Comparison of ENCODE assay signal across 8 cellular contexts in the genomic region with DNA sequence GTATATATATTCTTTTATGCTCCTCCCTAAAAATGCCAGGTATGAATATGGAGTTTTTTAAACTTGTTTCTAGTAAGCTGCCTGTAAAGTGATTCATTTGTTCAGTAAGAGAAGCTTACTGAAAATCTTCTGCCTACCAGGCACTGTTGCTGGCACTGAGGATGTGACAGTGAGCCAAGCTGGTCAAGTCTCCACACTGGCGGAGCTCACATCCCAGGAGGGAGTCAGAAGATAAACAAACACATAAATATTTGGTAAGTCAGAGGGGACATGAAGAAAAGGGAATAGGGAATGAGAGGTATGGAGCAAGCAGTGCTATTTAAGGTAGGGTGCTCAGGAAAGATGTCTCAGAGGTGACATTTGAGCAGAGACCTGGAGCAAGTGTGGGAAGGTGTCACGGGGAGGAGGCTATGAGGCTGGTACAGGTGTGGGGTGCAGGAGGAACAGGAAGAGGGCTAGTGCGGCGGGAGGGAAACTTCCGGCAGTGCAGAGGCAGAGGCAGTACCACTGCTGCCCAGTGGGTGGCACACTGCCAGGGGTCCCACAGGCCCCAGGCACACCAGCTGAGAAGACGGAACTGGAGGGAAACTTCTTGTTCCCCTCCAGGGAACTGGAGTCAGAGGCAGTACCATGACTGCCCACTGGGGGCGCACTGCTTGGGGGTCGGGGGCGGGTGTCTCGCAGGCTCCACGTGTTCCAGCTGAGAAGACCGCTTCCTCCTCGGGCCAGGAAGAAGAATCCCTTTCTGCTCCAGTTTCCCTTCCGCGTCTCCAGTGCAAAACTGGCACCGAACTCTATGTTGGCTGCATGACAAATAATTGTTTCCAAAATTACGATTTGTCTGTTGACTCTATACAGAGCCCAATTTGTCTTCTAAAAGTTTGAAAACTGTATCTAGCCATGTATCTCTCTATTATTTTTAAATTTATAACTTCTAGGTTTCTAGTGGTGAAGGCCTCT.
A peak's percentile ranks its signal among the peaks of the same experiment; 100 is the strongest.
DNase-seq lines count a peak whose midpoint lies in the region; ATAC-seq, FAIRE-seq and TF ChIP-seq lines count a peak whose summit lies in the region.

No MANE protein-coding gene starts in this region.

- TF ChIP-seq CTCF in D721Med (IDR thresholded peaks at IDR 0.05; ENCODE audit: insufficient read depth, missing control alignments): peak; percentile 19
- TF ChIP-seq CTCF in LNCAP (IDR thresholded peaks at IDR 0.05): peak; percentile 78
- peak in 36 of 56 donors; percentile 4 to 54 (median 28) for TF ChIP-seq CTCF in dorsolateral prefrontal cortex (IDR thresholded peaks at IDR 0.05 in 54 of 56, conservative IDR thresholded peaks at IDR 0.05 in 2 of 56; ENCODE audit: low read depth in 1 of 56, partially characterized antibody in 56 of 56)

- ATAC-seq in GM19452 (IDR thresholded peaks at IDR 0.05; ENCODE audit: unreplicated experiment): peak; percentile 61
- no peak for ATAC-seq in HG02610 (IDR thresholded peaks at IDR 0.05; ENCODE audit: unreplicated experiment)
- no peak for ATAC-seq in HG02678 (IDR thresholded peaks at IDR 0.05; ENCODE audit: unreplicated experiment)

- intact Hi-C loops in dorsolateral prefrontal cortex (cut with DNase I): no loop called here

- no peak for FAIRE-seq in D721Med (lab: Jason Lieb, UNC)

- no peak for DNase-seq in D721Med (ENCODE audit: insufficient read length, low spot score)
- no peak for DNase-seq in dorsolateral prefrontal cortex
- peak; percentile 19 to 21 for DNase-seq in stimulated activated CD8-positive, alpha-beta memory T cell treated with anti-CD3 and anti-CD28 coated beads, Interleukin-2, amount 100 ng/mL, for 48 hours (ENCODE audit: low read depth in 2 of 2)
- no peak for DNase-seq in NCI-H1092 (lab: John Stamatoyannopoulos, UW)

- H3K27ac ChIP-seq in dorsolateral prefrontal cortex: no peak overlapping the region

- H3K4me3 ChIP-seq in dorsolateral prefrontal cortex: no peak overlapping the region

- H3K27me3 ChIP-seq in dorsolateral prefrontal cortex: peaks cover 0 to 7% (median 0%) of the 10 kb centered on the region in 45 donors

Comparison
In these comparisons a context has a peak if more than half of its experiments do, and no peak if none do; other contexts are left out.
1. DNase-seq: peak in stimulated activated CD8-positive, alpha-beta memory T cell treated with anti-CD3 and anti-CD28 coated beads, Interleukin-2, amount 100 ng/mL, for 48 hours (2 of 2); none in D721Med (single experiment), dorsolateral prefrontal cortex (0 of 10) and NCI-H1092 (single experiment).
2. CTCF ChIP-seq: peak in every context shown above with its lines; median percentile 78 in LNCAP; 28 in dorsolateral prefrontal cortex; 19 in D721Med.